8 cellular contexts compared by ENCODE assay signal in the genomic region with DNA sequence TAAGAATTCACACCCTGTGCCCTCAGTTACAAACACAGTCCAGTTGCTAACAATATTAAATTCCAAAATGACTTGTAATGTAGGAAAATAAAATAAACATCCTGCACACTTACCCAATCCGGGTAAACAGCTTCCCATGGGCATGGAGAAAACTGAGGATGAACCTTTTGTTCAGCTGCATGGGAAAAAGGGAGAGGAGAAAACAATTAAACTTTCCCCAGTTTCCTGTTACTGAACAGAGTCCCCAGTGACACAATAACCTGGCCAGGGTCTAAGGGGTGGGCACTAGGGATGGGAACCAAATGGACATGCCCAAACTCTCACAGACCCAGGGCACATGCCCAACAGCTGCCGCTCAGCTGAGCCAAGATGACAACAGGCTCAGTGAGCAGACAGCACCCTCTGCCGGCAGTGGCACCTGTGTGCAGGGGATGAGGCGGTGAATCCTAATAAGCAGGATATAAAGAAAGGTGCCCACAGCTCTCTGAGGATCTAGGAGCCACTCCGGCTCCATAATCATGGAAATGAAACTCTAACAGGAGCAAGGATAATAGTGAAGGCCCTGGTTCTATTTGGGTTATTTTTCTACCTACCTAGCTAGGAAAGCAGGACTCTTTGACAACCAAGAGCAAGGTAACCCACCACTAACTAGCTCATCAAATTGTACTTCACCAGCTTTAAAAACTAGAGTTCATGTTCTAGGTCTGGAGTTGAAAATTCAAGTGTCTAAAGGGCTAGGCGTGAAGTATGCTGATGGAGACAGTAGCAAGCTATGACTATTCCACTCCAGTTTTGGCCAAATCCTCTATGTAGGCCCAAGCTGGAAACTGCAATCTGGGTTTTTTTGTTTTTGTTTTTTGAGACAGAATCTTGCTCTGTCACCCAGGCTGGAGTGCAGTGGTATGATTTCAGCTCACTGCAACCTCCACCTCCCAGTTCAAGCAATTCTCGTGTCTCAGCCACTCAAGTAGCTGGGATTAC. TPM values are rescaled to one million over a fixed set of nuclear protein-coding genes. Genes with fewer than 3 reads are reported as not detected.
DNase-seq lines count a peak whose midpoint lies in the region; ATAC-seq and TF ChIP-seq lines count a peak whose summit lies in the region.

No MANE protein-coding gene starts in this region.

- H3K4me1 Mint-ChIP-seq in activated T-helper 17 cell treated with anti-CD3 and anti-CD28 coated beads, Interleukin-2, amount 50 U/mL, for 72 hours: peaks cover 22% of the 10 kb centered on the region
- H3K4me1 Mint-ChIP-seq in neural crest cell: no peaks in the 10 kb centered on the region

- peak; percentile 79 for ATAC-seq in activated T-helper 17 cell treated with anti-CD3 and anti-CD28 coated beads, Interleukin-2, amount 50 U/mL, for 72 hours (replicated peaks)
- ATAC-seq in stimulated activated naive CD8-positive, alpha-beta T cell treated with anti-CD3 and anti-CD28 coated beads, Interleukin-15, Interleukin-2, amounts not matched to agents 100 U/mL and 50 U/mL, for 24 hours: peak; percentile 89
- ATAC-seq in HG02852 (IDR thresholded peaks at IDR 0.05; ENCODE audit: unreplicated experiment): no peak

- H3K4me3 Mint-ChIP-seq in activated T-helper 17 cell treated with anti-CD3 and anti-CD28 coated beads, Interleukin-2, amount 50 U/mL, for 72 hours: no peak overlapping the region
- H3K4me3 Mint-ChIP-seq in neural crest cell: no peak overlapping the region

- peaks cover 88% of the 10 kb centered on the region for H3K36me3 Mint-ChIP-seq in activated T-helper 17 cell treated with anti-CD3 and anti-CD28 coated beads, Interleukin-2, amount 50 U/mL, for 72 hours (ENCODE audit: low read depth)
- peaks cover 16% of the 10 kb centered on the region for H3K36me3 Mint-ChIP-seq in neural crest cell (ENCODE audit: low read depth)

- H3K79me2 ChIP-seq in KMS-11 (ENCODE audit: insufficient read depth, low read depth): no peaks in the 10 kb centered on the region

- no peak overlapping the region for H2AFZ ChIP-seq in KMS-11 (ENCODE audit: low read depth)

- no peaks in the 10 kb centered on the region for H3K9me3 Mint-ChIP-seq in activated T-helper 17 cell treated with anti-CD3 and anti-CD28 coated beads, Interleukin-2, amount 50 U/mL, for 72 hours
- H3K9me3 Mint-ChIP-seq in neural crest cell: no peaks in the 10 kb centered on the region

- no peaks in the 10 kb centered on the region for H3K27me3 Mint-ChIP-seq in activated T-helper 17 cell treated with anti-CD3 and anti-CD28 coated beads, Interleukin-2, amount 50 U/mL, for 72 hours
- no peaks in the 10 kb centered on the region for H3K27me3 Mint-ChIP-seq in neural crest cell (ENCODE audit: low read depth)

- H3K36me3 ChIP-seq in KMS-11 (ENCODE audit: insufficient read depth): no peaks in the 10 kb centered on the region

- peak; percentile 3 for DNase-seq in GF-D8 (lab: John Stamatoyannopoulos, UW)
- DNase-seq in RPMI7951 (ENCODE audit: low read depth): peak; percentile 78
- peak; percentile 97 for DNase-seq in fibroblast of pulmonary artery (ENCODE audit: low read depth)
- peak; percentile 72 for DNase-seq in neural crest cell (ENCODE audit: low read depth, low spot score)
- DNase-seq in stimulated activated naive CD8-positive, alpha-beta T cell treated with anti-CD3 and anti-CD28 coated beads, Interleukin-15, Interleukin-2, amounts not matched to agents 100 U/mL and 50 U/mL, for 24 hours: peak; percentile 87

- H3K4me1 ChIP-seq in KMS-11 (ENCODE audit: low read depth, poor library complexity, severe bottlenecking): peaks cover 26% of the 10 kb centered on the region

- H3K4me2 ChIP-seq in KMS-11: no peak overlapping the region

- TF ChIP-seq CTCF in KMS-11 (conservative IDR thresholded peaks at IDR 0.05; ENCODE audit: low read depth, low read length) (peak; percentile 87), fibroblast of pulmonary artery (IDR thresholded peaks at IDR 0.05; ENCODE audit: low read length, missing control alignments) (no peak), neural crest cell (conservative IDR thresholded peaks at IDR 0.05) (peak; percentile 90)

- H3K27ac ChIP-seq in KMS-11: no peak overlapping the region

- no peak overlapping the region for H3K4me3 ChIP-seq in KMS-11 (IDR thresholded peaks at IDR 0.05; ENCODE audit: insufficient read depth, low read depth, low read length)
- peak overlapping the region; percentile 27 for H3K4me3 ChIP-seq in fibroblast of pulmonary artery (replicated peaks; ENCODE audit: low read depth, low read length)

- H3K27ac Mint-ChIP-seq in activated T-helper 17 cell treated with anti-CD3 and anti-CD28 coated beads, Interleukin-2, amount 50 U/mL, for 72 hours: peak overlapping the region; percentile 17
- H3K27ac Mint-ChIP-seq in neural crest cell (ENCODE audit: unreplicated experiment): no peak overlapping the region

- H3K27me3 ChIP-seq in KMS-11 (ENCODE audit: insufficient read depth, low read depth): no peaks in the 10 kb centered on the region

- H3K9ac ChIP-seq in KMS-11: no peak overlapping the region

- H4K20me1 ChIP-seq in KMS-11 (ENCODE audit: insufficient read depth): no peaks in the 10 kb centered on the region

RNA-seq across cellular contexts. Expression of a gene that starts 58.8 kb away (rescaled TPM):
- 23.4 and 26.1 TPM in 2 replicates for total RNA-seq in RPMI7951 (2014; rRNA removed; shearing (Covaris generic))
- total RNA-seq in activated T-helper 17 cell treated with anti-CD3 and anti-CD28 coated beads, Interleukin-2, amount 50 U/mL, for 72 hours: 10 to 100 TPM; 39.0 to 52.8 TPM
- 52.6 and 57.2 TPM in 2 replicates for total RNA-seq in neural crest cell

RNA-seq across cellular contexts. Expression of a gene that starts 58.9 kb away (rescaled TPM):
- total RNA-seq in RPMI7951 (2014; rRNA removed; shearing (Covaris generic)): 21.1 and 34.4 TPM in 2 replicates
- 10 to 100 TPM; 11.8 to 19.1 TPM for total RNA-seq in activated T-helper 17 cell treated with anti-CD3 and anti-CD28 coated beads, Interleukin-2, amount 50 U/mL, for 72 hours
- total RNA-seq in neural crest cell: 25.6 and 35.7 TPM in 2 replicates

Comparison
In these comparisons a context has a peak if more than half of its experiments do, and no peak if none do; other contexts are left out.
1. DNase-seq: peak in every context shown above with its lines; median percentile 97 in fibroblast of pulmonary artery; 87 in stimulated activated naive CD8-positive, alpha-beta T cell treated with anti-CD3 and anti-CD28 coated beads, Interleukin-15, Interleukin-2, amounts not matched to agents 100 U/mL and 50 U/mL, for 24 hours; 78 in RPMI7951; 72 in neural crest cell; 3 in GF-D8.